20 cellular contexts compared by ENCODE assay signal in the genomic region with DNA sequence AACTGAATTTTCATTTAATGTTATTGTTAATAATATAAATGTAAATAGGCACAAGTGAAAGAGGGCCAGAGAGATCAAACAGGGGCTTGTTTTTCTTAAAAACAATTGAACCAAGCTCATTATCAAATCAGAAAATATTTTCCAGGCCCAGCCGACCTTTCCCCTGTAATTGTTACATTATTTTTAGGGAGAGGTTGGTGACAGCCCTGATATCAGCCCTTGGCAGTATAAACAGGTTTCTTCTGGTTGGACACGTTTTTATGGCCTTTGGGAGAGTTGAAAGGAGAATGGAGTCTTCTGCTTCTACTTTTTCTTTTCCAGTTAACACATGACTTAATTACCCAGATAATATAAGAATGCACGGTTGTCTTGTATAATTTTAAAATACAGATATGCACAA. TPM values are rescaled to one million over a fixed set of nuclear protein-coding genes. Genes with fewer than 3 reads are reported as not detected.
"Had no signal": no experiment of that assay in that cellular context is flagged by ENCODE, and none has a peak within 500 bp of the region (broad histone marks: within the 10 kb centered on the region; RNA-seq: fewer than 3 reads in every experiment).

No MANE protein-coding gene starts in this region.

- DNase-seq: dermis blood vessel endothelial cell; effector memory CD8-positive, alpha-beta T cell; kidney; left lung; lower lobe of right lung; natural killer cell; occipital lobe; ovary; retina; right lobe of liver; stimulated activated CD4-positive, alpha-beta T cell treated with anti-CD3 and anti-CD28 coated beads, Interleukin-12 subunit alpha, Interleukin-12 subunit beta, amount 100 ng/mL, for 4 hours; stimulated activated CD4-positive, alpha-beta T cell treated with anti-CD3 and anti-CD28 coated beads, Interleukin-1b, Interleukin-23, amount 100 ng/mL, for 48 hours; stimulated activated CD4-positive, alpha-beta T cell treated with anti-CD3 and anti-CD28 coated beads, Interleukin-4, amount 100 ng/mL, for 24 hours; stimulated activated naive CD4-positive, alpha-beta T cell treated with Interleukin-2 at 50 U/mL for 16 hours; stomach; thyroid gland; trophoblast cell had no signal

- H3K4me1 ChIP-seq: left lung, lower lobe of right lung, right lobe of liver, thyroid gland had no signal

- H3K9me3 Mint-ChIP-seq: effector memory CD8-positive, alpha-beta T cell; natural killer cell; stimulated activated effector memory CD8-positive, alpha-beta T cell treated with anti-CD3 and anti-CD28 coated beads, Interleukin-12 subunit alpha, Interleukin-12 subunit beta, amount 100 ng/mL, for 72 hours had no signal

- H3K27ac ChIP-seq: coronary artery, left lung, lower lobe of right lung, ovary, right lobe of liver, thyroid gland had no signal

- H3K4me3 Mint-ChIP-seq: effector memory CD8-positive, alpha-beta T cell; natural killer cell; stimulated activated effector memory CD8-positive, alpha-beta T cell treated with anti-CD3 and anti-CD28 coated beads, Interleukin-12 subunit alpha, Interleukin-12 subunit beta, amount 100 ng/mL, for 72 hours had no signal

- H3K27me3 ChIP-seq: left lung, ovary, right lobe of liver, stomach, thyroid gland had no signal

- H3K27ac Mint-ChIP-seq: effector memory CD8-positive, alpha-beta T cell; natural killer cell; stimulated activated effector memory CD8-positive, alpha-beta T cell treated with anti-CD3 and anti-CD28 coated beads, Interleukin-12 subunit alpha, Interleukin-12 subunit beta, amount 100 ng/mL, for 72 hours had no signal

- H3K36me3 ChIP-seq: ovary, right lobe of liver, stomach, thyroid gland had no signal

- H3K4me2 ChIP-seq: smooth muscle cell had no signal

- H3K4me1 Mint-ChIP-seq: natural killer cell; stimulated activated effector memory CD8-positive, alpha-beta T cell treated with anti-CD3 and anti-CD28 coated beads, Interleukin-12 subunit alpha, Interleukin-12 subunit beta, amount 100 ng/mL, for 72 hours had no signal

- H3K36me3 Mint-ChIP-seq: natural killer cell; stimulated activated effector memory CD8-positive, alpha-beta T cell treated with anti-CD3 and anti-CD28 coated beads, Interleukin-12 subunit alpha, Interleukin-12 subunit beta, amount 100 ng/mL, for 72 hours had no signal

- H3K9me3 ChIP-seq: left lung, lower lobe of right lung, ovary, right lobe of liver, stomach, thyroid gland had no signal

- ATAC-seq: effector memory CD8-positive, alpha-beta T cell; left lung; lower lobe of right lung; natural killer cell; right lobe of liver; stimulated activated effector memory CD8-positive, alpha-beta T cell treated with anti-CD3 and anti-CD28 coated beads, Interleukin-12 subunit alpha, Interleukin-12 subunit beta, amount 100 ng/mL, for 72 hours had no signal

- H3K4me3 ChIP-seq: coronary artery, left lung, lower lobe of right lung, ovary, right lobe of liver, smooth muscle cell, stomach, thyroid gland had no signal

RNA-seq across cellular contexts. Expression of a gene that starts 43.7 kb away (rescaled TPM):
- total RNA-seq: natural killer cell had no signal
